In genomic region chr10:73874267-73875138, GRCh38 we compare ENCODE assay signal across 1 cellular context.
A peak's percentile ranks its signal among the peaks of the same experiment; 100 is the strongest.
TF ChIP-seq lines count a peak whose summit lies in the region.

Gene CAMK2G (minus strand): TSS chr10:73874555. CDS start chr10:73874461, 94 bp downstream.

TF ChIP-seq in K562, 482 proteins besides CTCF, POLR2A, EP300 and RAD21 (continued from another document and continues in another):
- TF ChIP-seq RCOR1 (IDR thresholded peaks at IDR 0.05; ENCODE audit: borderline replicate concordance in 1 of 2, low read depth in 2 of 2, low read length in 2 of 2) (peak in 1 of 2 experiments; percentile 10; a peak in 1 of 4 replicates), PYGO2 (tag; IDR thresholded peaks at IDR 0.05) (no peak), CSDE1 (IDR thresholded peaks at IDR 0.05) (no peak), GATAD2B (IDR thresholded peaks at IDR 0.05; ENCODE audit: borderline replicate concordance) (no peak), UBTF (IDR thresholded peaks at IDR 0.05; ENCODE audit: borderline replicate concordance in 1 of 2, low read depth in 2 of 2, low read length in 2 of 2) (0 out of 4 replicates have a peak, but pooled peaks of 1 of the 2 experiments have one; percentile 15), BCL6 (CRISPR knock-in tag; IDR thresholded peaks at IDR 0.05) (no peak), ETS2 (tag; IDR thresholded peaks at IDR 0.05; ENCODE audit: borderline replicate concordance, poor library complexity, severe bottlenecking) (no peak), NFE2 (IDR thresholded peaks at IDR 0.05; ENCODE audit: low read depth) (peak; percentile 74), POLR2H (tag; IDR thresholded peaks at IDR 0.05; ENCODE audit: low read depth) (no peak), TAF15 (IDR thresholded peaks at IDR 0.05; ENCODE audit: low read depth, low read length) (no peak), SIRT6 (IDR thresholded peaks at IDR 0.05; ENCODE audit: low read depth, low read length) (no peak), YY1 (IDR thresholded peaks at IDR 0.05; ENCODE audit: borderline replicate concordance in 1 of 3, control insufficient read depth in 1 of 3, extremely low read depth in 1 of 3, insufficient read depth in 3 of 3, insufficient read length in 1 of 3, insufficient replicate concordance in 2 of 3, low read depth in 1 of 3, low read length in 2 of 3) (peak in 2 of 3 experiments; percentile 73 to 84), MLLT1 (IDR thresholded peaks at IDR 0.05) (no peak), CBX8 (IDR thresholded peaks at IDR 0.05; ENCODE audit: borderline replicate concordance, extremely low read depth, low read depth, low read length, poor library complexity, severe bottlenecking) (no peak), ZNF263 (CRISPR knock-in tag; IDR thresholded peaks at IDR 0.05; ENCODE audit: borderline replicate concordance) (0 out of 2 replicates have a peak, but pooled peaks have one; percentile 42), SIN3B (IDR thresholded peaks at IDR 0.05; ENCODE audit: low read depth) (peak; percentile 64; the same call in 1 of the 2 replicates), ZNF133 (CRISPR knock-in tag; IDR thresholded peaks at IDR 0.05) (peak; percentile 65; the same call in 1 of the 2 replicates), HNRNPLL (IDR thresholded peaks at IDR 0.05; ENCODE audit: low read depth, low read length, poor library complexity, severe bottlenecking) (no peak), ZNF586 (CRISPR knock-in tag; conservative IDR thresholded peaks at IDR 0.05) (no peak), THAP12 (CRISPR knock-in tag; IDR thresholded peaks at IDR 0.05) (peak; percentile 71), FOXA3 (CRISPR knock-in tag; conservative IDR thresholded peaks at IDR 0.05 in 1 of 2, IDR thresholded peaks at IDR 0.05 in 1 of 2) (peak in 1 of 2 experiments; percentile 48; a peak in 1 of 4 replicates), E4F1 (CRISPR knock-in tag; IDR thresholded peaks at IDR 0.05; ENCODE audit: borderline replicate concordance) (no peak), DACH1 (IDR thresholded peaks at IDR 0.05; ENCODE audit: partially characterized antibody) (peak; percentile 37), U2AF1 (optimal IDR thresholded peaks at IDR 0.05; ENCODE audit: low read depth, low read length) (no peak), XRCC5 (IDR thresholded peaks at IDR 0.05; ENCODE audit: low read depth, low read length) (0 out of 2 replicates have a peak, but pooled peaks have one; percentile 29), IRF9 (tag; IDR thresholded peaks at IDR 0.05) (peak; percentile 67; the same call in 1 of the 2 replicates), ZNF224 (CRISPR knock-in tag; IDR thresholded peaks at IDR 0.05) (no peak), MCM7 (IDR thresholded peaks at IDR 0.05) (no peak), XRCC4 (IDR thresholded peaks at IDR 0.05; ENCODE audit: extremely low read depth, insufficient read depth, insufficient read length) (no peak), BHLHE40 (IDR thresholded peaks at IDR 0.05; ENCODE audit: low read length) (no peak), ZBTB17 (CRISPR knock-in tag; IDR thresholded peaks at IDR 0.05) (no peak), ZMIZ1 (IDR thresholded peaks at IDR 0.05; ENCODE audit: low read depth in 2 of 2, low read length in 2 of 2) (0 out of 4 replicates have a peak, but pooled peaks of 1 of the 2 experiments have one; percentile 14), CBX3 (IDR thresholded peaks at IDR 0.05; ENCODE audit: borderline replicate concordance in 1 of 2, low read length in 2 of 2) (no peak; a peak in 1 of 3 replicates), POLR2AphosphoS5 (IDR thresholded peaks at IDR 0.05; ENCODE audit: control insufficient read depth, insufficient read depth, low read depth, low read length) (peak; percentile 58; the same call in 1 of the 2 replicates), NFIC (IDR thresholded peaks at IDR 0.05) (peak; percentile 58; the same call in 1 of the 2 replicates), CBFB (CRISPR knock-in tag; IDR thresholded peaks at IDR 0.05) (no peak)
- TF ChIP-seq, protein P1, sequence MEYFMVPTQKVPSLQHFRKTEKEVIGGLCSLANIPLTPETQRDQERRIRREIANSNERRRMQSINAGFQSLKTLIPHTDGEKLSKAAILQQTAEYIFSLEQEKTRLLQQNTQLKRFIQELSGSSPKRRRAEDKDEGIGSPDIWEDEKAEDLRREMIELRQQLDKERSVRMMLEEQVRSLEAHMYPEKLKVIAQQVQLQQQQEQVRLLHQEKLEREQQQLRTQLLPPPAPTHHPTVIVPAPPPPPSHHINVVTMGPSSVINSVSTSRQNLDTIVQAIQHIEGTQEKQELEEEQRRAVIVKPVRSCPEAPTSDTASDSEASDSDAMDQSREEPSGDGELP (CRISPR knock-in tag; IDR thresholded peaks at IDR 0.05; ENCODE audit: borderline replicate concordance): peak; percentile 58; the same call in 1 of the 2 replicates
- TF ChIP-seq, protein P2, sequence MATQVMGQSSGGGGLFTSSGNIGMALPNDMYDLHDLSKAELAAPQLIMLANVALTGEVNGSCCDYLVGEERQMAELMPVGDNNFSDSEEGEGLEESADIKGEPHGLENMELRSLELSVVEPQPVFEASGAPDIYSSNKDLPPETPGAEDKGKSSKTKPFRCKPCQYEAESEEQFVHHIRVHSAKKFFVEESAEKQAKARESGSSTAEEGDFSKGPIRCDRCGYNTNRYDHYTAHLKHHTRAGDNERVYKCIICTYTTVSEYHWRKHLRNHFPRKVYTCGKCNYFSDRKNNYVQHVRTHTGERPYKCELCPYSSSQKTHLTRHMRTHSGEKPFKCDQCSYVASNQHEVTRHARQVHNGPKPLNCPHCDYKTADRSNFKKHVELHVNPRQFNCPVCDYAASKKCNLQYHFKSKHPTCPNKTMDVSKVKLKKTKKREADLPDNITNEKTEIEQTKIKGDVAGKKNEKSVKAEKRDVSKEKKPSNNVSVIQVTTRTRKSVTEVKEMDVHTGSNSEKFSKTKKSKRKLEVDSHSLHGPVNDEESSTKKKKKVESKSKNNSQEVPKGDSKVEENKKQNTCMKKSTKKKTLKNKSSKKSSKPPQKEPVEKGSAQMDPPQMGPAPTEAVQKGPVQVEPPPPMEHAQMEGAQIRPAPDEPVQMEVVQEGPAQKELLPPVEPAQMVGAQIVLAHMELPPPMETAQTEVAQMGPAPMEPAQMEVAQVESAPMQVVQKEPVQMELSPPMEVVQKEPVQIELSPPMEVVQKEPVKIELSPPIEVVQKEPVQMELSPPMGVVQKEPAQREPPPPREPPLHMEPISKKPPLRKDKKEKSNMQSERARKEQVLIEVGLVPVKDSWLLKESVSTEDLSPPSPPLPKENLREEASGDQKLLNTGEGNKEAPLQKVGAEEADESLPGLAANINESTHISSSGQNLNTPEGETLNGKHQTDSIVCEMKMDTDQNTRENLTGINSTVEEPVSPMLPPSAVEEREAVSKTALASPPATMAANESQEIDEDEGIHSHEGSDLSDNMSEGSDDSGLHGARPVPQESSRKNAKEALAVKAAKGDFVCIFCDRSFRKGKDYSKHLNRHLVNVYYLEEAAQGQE (CRISPR knock-in tag; IDR thresholded peaks at IDR 0.05; ENCODE audit: low read depth): no peak
- TF ChIP-seq, protein P3, sequence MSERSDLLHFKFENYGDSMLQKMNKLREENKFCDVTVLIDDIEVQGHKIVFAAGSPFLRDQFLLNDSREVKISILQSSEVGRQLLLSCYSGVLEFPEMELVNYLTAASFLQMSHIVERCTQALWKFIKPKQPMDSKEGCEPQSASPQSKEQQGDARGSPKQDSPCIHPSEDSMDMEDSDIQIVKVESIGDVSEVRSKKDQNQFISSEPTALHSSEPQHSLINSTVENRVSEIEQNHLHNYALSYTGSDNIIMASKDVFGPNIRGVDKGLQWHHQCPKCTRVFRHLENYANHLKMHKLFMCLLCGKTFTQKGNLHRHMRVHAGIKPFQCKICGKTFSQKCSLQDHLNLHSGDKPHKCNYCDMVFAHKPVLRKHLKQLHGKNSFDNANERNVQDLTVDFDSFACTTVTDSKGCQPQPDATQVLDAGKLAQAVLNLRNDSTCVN (CRISPR knock-in tag; IDR thresholded peaks at IDR 0.05): no peak
